Comparison of ENCODE assay signal across 28 cellular contexts in genomic region chr17:45195424-45195823, GRCh38.
"Had no signal": no experiment of that assay in that cellular context is flagged by ENCODE, and none has a peak within 500 bp of the region (broad histone marks: within the 10 kb centered on the region; RNA-seq: fewer than 3 reads in every experiment).

No MANE protein-coding gene starts in this region.

- H3K79me2 ChIP-seq: hepatocyte had no signal

- FAIRE-seq: endometrium, endothelial cell of umbilical vein, frontal cortex had no signal

- H3K4me1 ChIP-seq: colonic mucosa, foreskin keratinocyte had no signal

- DNase-seq: colonic mucosa; cortex of kidney; dermis blood vessel endothelial cell; dorsolateral prefrontal cortex; effector CD4-positive, alpha-beta T cell; effector CD8-positive, alpha-beta T cell; effector memory CD4-positive, alpha-beta T cell; effector memory CD8-positive, alpha-beta T cell; endodermal cell; erythroblast; esophagus squamous epithelium; foreskin fibroblast; foreskin keratinocyte; foreskin melanocyte; gastrocnemius medialis; glutamatergic neuron; head of caudate nucleus; heart left ventricle; heart right ventricle had no signal

- H3K36me3 ChIP-seq: colonic mucosa, esophagus muscularis mucosa, esophagus squamous epithelium, gastrocnemius medialis, gastroesophageal sphincter, heart left ventricle, heart right ventricle had no signal

- H3K4me2 ChIP-seq: hepatocyte had no signal

- ATAC-seq: effector memory CD8-positive, alpha-beta T cell; esophagus mucosa; foreskin keratinocyte; gastrocnemius medialis; gastroesophageal sphincter; heart left ventricle; heart right ventricle had no signal

- H3K27me3 ChIP-seq: colonic mucosa, dorsolateral prefrontal cortex, esophagus muscularis mucosa, esophagus squamous epithelium, foreskin keratinocyte, gastrocnemius medialis, gastroesophageal sphincter, heart left ventricle, heart right ventricle, hepatocyte had no signal

- H3K9me3 ChIP-seq: colonic mucosa, esophagus muscularis mucosa, esophagus squamous epithelium, gastrocnemius medialis, gastroesophageal sphincter, heart left ventricle, heart right ventricle had no signal

- H3K27ac ChIP-seq: colonic mucosa, coronary artery, dorsolateral prefrontal cortex, epithelial cell of prostate, esophagus muscularis mucosa, esophagus squamous epithelium, foreskin keratinocyte, gastrocnemius medialis, gastroesophageal sphincter, heart left ventricle, heart right ventricle, hepatocyte had no signal

- H2AFZ ChIP-seq: hepatocyte had no signal

- H3K4me3 ChIP-seq: colonic mucosa, coronary artery, dorsolateral prefrontal cortex, esophagus muscularis mucosa, esophagus squamous epithelium, gastrocnemius medialis, gastroesophageal sphincter, heart left ventricle, heart right ventricle, hepatocyte had no signal
